1 cellular context compared by ENCODE assay signal in genomic region chr1:29504709-29505410, GRCh38.
TF ChIP-seq lines count a peak whose summit lies in the region.

No MANE protein-coding gene starts in this region.

TF ChIP-seq in WTC11, 78 proteins besides CTCF, POLR2A, EP300 and RAD21 (continued from another document):
- TF ChIP-seq, protein P1, sequence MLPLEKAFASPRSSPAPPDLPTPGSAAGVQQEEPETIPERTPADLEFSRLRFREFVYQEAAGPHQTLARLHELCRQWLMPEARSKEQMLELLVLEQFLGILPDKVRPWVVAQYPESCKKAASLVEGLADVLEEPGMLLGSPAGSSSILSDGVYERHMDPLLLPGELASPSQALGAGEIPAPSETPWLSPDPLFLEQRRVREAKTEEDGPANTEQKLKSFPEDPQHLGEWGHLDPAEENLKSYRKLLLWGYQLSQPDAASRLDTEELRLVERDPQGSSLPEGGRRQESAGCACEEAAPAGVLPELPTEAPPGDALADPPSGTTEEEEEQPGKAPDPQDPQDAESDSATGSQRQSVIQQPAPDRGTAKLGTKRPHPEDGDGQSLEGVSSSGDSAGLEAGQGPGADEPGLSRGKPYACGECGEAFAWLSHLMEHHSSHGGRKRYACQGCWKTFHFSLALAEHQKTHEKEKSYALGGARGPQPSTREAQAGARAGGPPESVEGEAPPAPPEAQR (CRISPR knock-in tag; IDR thresholded peaks at IDR 0.05) = no peak
- TF ChIP-seq GABPB1 (CRISPR knock-in tag; IDR thresholded peaks at IDR 0.05) = no peak
TF ChIP-seq in WTC11: peak in this region for 0.
